In genomic region chr7:136528329-136528728, GRCh38 we compare ENCODE assay signal across 14 cellular contexts.
DNase-seq lines count a peak whose midpoint lies in the region; ATAC-seq and TF ChIP-seq lines count a peak whose summit lies in the region.
"Had no signal": no experiment of that assay in that cellular context is flagged by ENCODE, and none has a peak within 500 bp of the region (broad histone marks: within the 10 kb centered on the region; RNA-seq: fewer than 3 reads in every experiment).

No MANE protein-coding gene starts in this region.

- CTCF ChIA-PET in A673 (lab: Charles Lee) = interaction anchor here (0.6 kb wide), 1 partner anchor 1481 kb away, joined by 3 read pairs; no protein-coding TSS in a partner anchor

- no peaks in the 10 kb centered on the region for H3K9me2 ChIP-seq in hepatocyte (replicated peaks; ENCODE audit: insufficient read depth)

- H3K27ac ChIP-seq in A673 (ENCODE audit: low read depth, low read length, poor library complexity, severe bottlenecking) (peak overlapping the region; percentile 41), hepatocyte (peak overlapping the region; percentile 56), prostate gland (no peak overlapping the region)

- H3K36me3 ChIP-seq in A673 (ENCODE audit: insufficient read depth, low read length, poor library complexity, severe bottlenecking) = no peaks in the 10 kb centered on the region
- no peaks in the 10 kb centered on the region for H3K36me3 ChIP-seq in hepatocyte (replicated peaks; ENCODE audit: insufficient read depth, low read depth)
- no peaks in the 10 kb centered on the region for H3K36me3 ChIP-seq in prostate gland

- WGBS in hepatocyte (ENCODE audit: low lambda C conversion rate, missing lambda C conversion rate) = 46% methylated on average over 2 of the region's 2 CpGs
- 59% methylated on average over 2 of the region's 2 CpGs for WGBS in prostate gland

- H3K9me3 Mint-ChIP-seq in HFFc6 = peaks cover 5% of the 10 kb centered on the region

- H3K4me2 ChIP-seq in hepatocyte = no peak overlapping the region

- H3K4me3 Mint-ChIP-seq in HFFc6 = peak overlapping the region; percentile 11; the same call in 1 of the 2 replicates
- H3K4me3 Mint-ChIP-seq: natural killer cell treated with Interleukin-12 subunit alpha and Interleukin-12 subunit beta and Interleukin-15 and Interleukin-18, amount 100 ng/mL, for 72 hours had no signal

- ATAC-seq in HG03442 (IDR thresholded peaks at IDR 0.05; ENCODE audit: unreplicated experiment) (no peak), GM19452 (IDR thresholded peaks at IDR 0.05; ENCODE audit: unreplicated experiment) (no peak), left colon (no peak)
- ATAC-seq: natural killer cell treated with Interleukin-12 subunit alpha and Interleukin-12 subunit beta and Interleukin-15 and Interleukin-18, amount 100 ng/mL, for 72 hours had no signal

- BruUV-seq in A673 (replicated peaks; lab: Mats Ljungman, UMichigan) = no TSS peak

- peak; percentile 79 for DNase-seq in A673 (ENCODE audit: low spot score)
- DNase-seq in HFFc6 = peak; percentile 57
- DNase-seq in amniotic epithelial cell (ENCODE audit: low read depth) = peak; percentile 96
- DNase-seq in hepatocyte (ENCODE audit: low spot score) = peak; percentile 66
- no peak for DNase-seq in prostate gland (ENCODE audit: low spot score)
- DNase-seq in left colon = no peak
- DNase-seq: activated CD4-positive, alpha-beta T cell treated with anti-CD3 and anti-CD28 coated beads for 4 hours; activated naive CD4-positive, alpha-beta T cell; effector CD8-positive, alpha-beta T cell; NCI-H2227 treated with DMSO at 0.1 percent for 48 hours; SIG-M5 had no signal

- H3K4me3 ChIP-seq in A673 (ENCODE audit: low read depth, low read length, poor library complexity, severe bottlenecking) (no peak overlapping the region), hepatocyte (no peak overlapping the region), prostate gland (no peak overlapping the region)

- no peaks in the 10 kb centered on the region; the same call in 1 of the 2 replicates for H3K27me3 Mint-ChIP-seq in HFFc6 (ENCODE audit: insufficient read depth)
- H3K27me3 Mint-ChIP-seq: natural killer cell treated with Interleukin-12 subunit alpha and Interleukin-12 subunit beta and Interleukin-15 and Interleukin-18, amount 100 ng/mL, for 72 hours had no signal

- peaks cover 27% of the 10 kb centered on the region for H3K4me1 Mint-ChIP-seq in HFFc6 (ENCODE audit: low read depth)

- TF ChIP-seq CTCF in A673 (conservative IDR thresholded peaks at IDR 0.05; ENCODE audit: low read depth, low read length) (no peak), HFFc6 (IDR thresholded peaks at IDR 0.05) (no peak), hepatocyte (IDR thresholded peaks at IDR 0.05; ENCODE audit: poor library complexity) (no peak), prostate gland (IDR thresholded peaks at IDR 0.05) (no peak)

- no peaks in the 10 kb centered on the region for H4K20me1 ChIP-seq in hepatocyte (ENCODE audit: insufficient read depth, poor library complexity, severe bottlenecking)

- peak overlapping the region; percentile 27; the same call in 1 of the 2 replicates for H3K27ac Mint-ChIP-seq in HFFc6
- H3K27ac Mint-ChIP-seq: natural killer cell treated with Interleukin-12 subunit alpha and Interleukin-12 subunit beta and Interleukin-15 and Interleukin-18, amount 100 ng/mL, for 72 hours had no signal

- no peak for TF ChIP-seq POLR2A in prostate gland (IDR thresholded peaks at IDR 0.05)

- H3K4me1 ChIP-seq in A673 (ENCODE audit: insufficient read depth, low read length, poor library complexity, severe bottlenecking) = peaks cover 14% of the 10 kb centered on the region
- peaks cover 4% of the 10 kb centered on the region for H3K4me1 ChIP-seq in hepatocyte (ENCODE audit: insufficient read depth)
- no peaks in the 10 kb centered on the region for H3K4me1 ChIP-seq in prostate gland (replicated peaks)

- H2AFZ ChIP-seq in hepatocyte = no peak overlapping the region

- no peaks in the 10 kb centered on the region for H3K36me3 Mint-ChIP-seq in HFFc6 (ENCODE audit: low read depth)

- POLR2A ChIA-PET in A673 (lab: Charles Lee; ENCODE audit: low non-redundant PET) = no interaction called here

- intact Hi-C loops in A673 (cut with micrococcal nuclease; ENCODE audit: unreplicated experiment) (no loop called here), prostate gland (cut with DNase I) (no loop called here), left colon (cut with DNase I, micrococcal nuclease) (no loop called here)

- no peaks in the 10 kb centered on the region for H3K27me3 ChIP-seq in A673 (replicated peaks; ENCODE audit: insufficient read depth, low read depth, low read length, poor library complexity)
- no peaks in the 10 kb centered on the region for H3K27me3 ChIP-seq in hepatocyte
- H3K27me3 ChIP-seq in prostate gland (replicated peaks; ENCODE audit: insufficient read depth) = no peaks in the 10 kb centered on the region

- H3K9me3 ChIP-seq in A673 (ENCODE audit: low read depth, low read length, poor library complexity, severe bottlenecking) (no peaks in the 10 kb centered on the region), hepatocyte (ENCODE audit: low read depth) (no peaks in the 10 kb centered on the region), prostate gland (no peaks in the 10 kb centered on the region)

- no peaks in the 10 kb centered on the region for H3K79me2 ChIP-seq in hepatocyte

Comparison
In these comparisons a context has a peak if more than half of its experiments do, and no peak if none do; other contexts are left out.
1. DNase-seq: peak in A673 (single experiment), HFFc6 (single experiment), amniotic epithelial cell (single experiment) and hepatocyte (single experiment); none in prostate gland (single experiment) and left colon (0 of 2).
2. H3K27ac ChIP-seq: peak in A673 (single experiment) and hepatocyte (single experiment); none in prostate gland (0 of 2).